11 cellular contexts compared by ENCODE assay signal in the genomic region with DNA sequence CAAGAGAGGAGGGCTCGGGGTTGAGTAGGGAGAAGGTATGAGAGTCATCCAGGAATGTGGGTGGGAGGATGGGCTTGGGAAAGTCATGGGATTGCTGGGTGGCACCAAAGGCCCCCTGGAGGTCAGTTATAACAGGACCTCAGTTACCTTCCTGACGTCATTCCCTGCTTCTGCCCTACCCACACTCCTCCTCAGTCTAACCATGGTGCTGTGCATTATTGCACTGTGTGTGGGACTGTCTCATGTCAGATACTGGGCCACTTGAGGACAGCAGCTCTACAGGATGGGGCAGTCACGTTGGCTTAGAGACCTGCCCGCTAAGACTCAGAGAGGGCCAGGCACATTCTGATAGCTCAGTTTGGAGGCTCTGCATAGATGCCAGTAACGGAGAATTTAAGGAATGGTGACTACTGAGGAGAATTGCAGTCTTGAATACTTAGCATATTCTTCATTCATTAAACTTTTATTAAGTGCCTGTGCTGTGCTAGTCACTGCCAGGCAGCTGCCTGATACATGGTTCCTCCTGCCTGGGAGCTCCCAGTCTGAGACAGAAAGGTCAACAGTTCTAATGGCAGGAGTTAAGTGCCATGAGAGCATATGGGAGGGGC.
DNase-seq lines count a peak whose midpoint lies in the region; ATAC-seq and TF ChIP-seq lines count a peak whose summit lies in the region.
"Had no signal": no experiment of that assay in that cellular context is flagged by ENCODE, and none has a peak within 500 bp of the region (broad histone marks: within the 10 kb centered on the region; RNA-seq: fewer than 3 reads in every experiment).

No MANE protein-coding gene starts in this region.

- no peak overlapping the region for H2AFZ ChIP-seq in HCT116 (ENCODE audit: low read depth, low read length, poor library complexity, severe bottlenecking)

- no peak for TF ChIP-seq RAD21 in HCT116 (IDR thresholded peaks at IDR 0.05; ENCODE audit: low read depth)

- H3K27me3 Mint-ChIP-seq in type B pancreatic cell, result no peaks in the 10 kb centered on the region
- peaks cover 21 to 25% of the 10 kb centered on the region in 2 donors for H3K27me3 Mint-ChIP-seq in effector memory CD8-positive, alpha-beta T cell

- RAD21 ChIA-PET in HCT116 (lab: Charles Lee; ENCODE audit: low non-redundant PET in 1 of 2, low total read pairs in 2 of 2, uncharacterized antibody in 2 of 2, unreplicated experiment in 2 of 2), result no interaction called here

- H3K4me2 ChIP-seq in HCT116 (ENCODE audit: low read length), result peak overlapping the region; percentile 22; the same call in 1 of the 2 replicates

- no peak overlapping the region for H3K4me3 Mint-ChIP-seq in type B pancreatic cell
- no peak overlapping the region for H3K4me3 Mint-ChIP-seq in effector memory CD8-positive, alpha-beta T cell
- H3K4me3 Mint-ChIP-seq: activated CD8-positive, alpha-beta T cell treated with anti-CD3 and anti-CD28 coated beads, Interleukin-2, amount 10 ng/mL, durations not matched to agents 7 days and 5 days had no signal

- H3K27ac ChIP-seq in HCT116 (ENCODE audit: low read depth, low read length) (no peak overlapping the region), left ventricle myocardium inferior (replicated peaks) (peak overlapping the region; percentile 19)

- H3K27me3 ChIP-seq in HCT116 (ENCODE audit: insufficient read depth, low read length) (no peaks in the 10 kb centered on the region), left ventricle myocardium inferior (ENCODE audit: low read depth) (no peaks in the 10 kb centered on the region)

- no peaks in the 10 kb centered on the region for H3K9me3 Mint-ChIP-seq in type B pancreatic cell
- no peaks in the 10 kb centered on the region for H3K9me3 Mint-ChIP-seq in effector memory CD8-positive, alpha-beta T cell

- peaks cover 0 to 7% of the 10 kb centered on the region in 2 experiments; a peak in 2 of 4 replicates for H3K4me1 ChIP-seq in HCT116 (ENCODE audit: control insufficient read depth in 1 of 2, insufficient read depth in 2 of 2, low read length in 2 of 2)
- H3K4me1 ChIP-seq in left ventricle myocardium inferior, result peaks cover 9% of the 10 kb centered on the region

- H3K9me2 ChIP-seq in HCT116 (ENCODE audit: insufficient read depth), result no peaks in the 10 kb centered on the region

- ATAC-seq in HCT116 (peak; percentile 94), SK-N-SH treated with all-trans-retinoic acid at 6 μM for 48 hours (peak; percentile 84), GM21717 (IDR thresholded peaks at IDR 0.05; ENCODE audit: unreplicated experiment) (no peak), GM19023 (IDR thresholded peaks at IDR 0.05; ENCODE audit: unreplicated experiment) (no peak)
- ATAC-seq in effector memory CD8-positive, alpha-beta T cell (replicated peaks), result no peak
- ATAC-seq: activated CD8-positive, alpha-beta T cell treated with anti-CD3 and anti-CD28 coated beads, Interleukin-2, amount 10 ng/mL, durations not matched to agents 7 days and 5 days had no signal

- H3K4me3 ChIP-seq in HCT116 (replicated peaks in 1 of 2; ENCODE audit: low read depth in 1 of 2, low read length in 2 of 2) (no peak overlapping the region), left ventricle myocardium inferior (no peak overlapping the region)

- DNase-seq in HCT116 (ENCODE audit: low read depth, low spot score) (peak; percentile 12), left ventricle myocardium inferior (no peak), type B pancreatic cell (ENCODE audit: extremely low spot score, unreplicated experiment) (no peak)
- DNase-seq in effector memory CD8-positive, alpha-beta T cell, result no peak
- DNase-seq: activated CD8-positive, alpha-beta T cell treated with anti-CD3 and anti-CD28 coated beads, Interleukin-2, amount 10 ng/mL, durations not matched to agents 7 days and 5 days; amniotic stem cell; GF-D8; NCI-H446 treated with DMSO at 0.1 percent for 48 hours had no signal

- intact Hi-C loops in HCT116 (cut with micrococcal nuclease), result no loop called here
- intact Hi-C loops in left ventricle myocardium inferior (cut with micrococcal nuclease), result no loop called here

- CTCF ChIA-PET in HCT116 (lab: Charles Lee), result no interaction called here

- H3K36me3 ChIP-seq in HCT116 (ENCODE audit: control insufficient read depth in 1 of 2, insufficient read depth in 2 of 2, low read length in 2 of 2), result no peaks in the 10 kb centered on the region
- peaks cover under 1% of the 10 kb centered on the region for H3K36me3 ChIP-seq in left ventricle myocardium inferior

- no peaks in the 10 kb centered on the region for H3K79me2 ChIP-seq in HCT116 (ENCODE audit: insufficient read depth, low read length)

- no peaks in the 10 kb centered on the region for H3K36me3 Mint-ChIP-seq in type B pancreatic cell
- no peaks in the 10 kb centered on the region for H3K36me3 Mint-ChIP-seq in effector memory CD8-positive, alpha-beta T cell (ENCODE audit: insufficient read depth)

- no peak overlapping the region for H3K27ac Mint-ChIP-seq in type B pancreatic cell
- H3K27ac Mint-ChIP-seq in effector memory CD8-positive, alpha-beta T cell, result no peak overlapping the region
- H3K27ac Mint-ChIP-seq: activated CD8-positive, alpha-beta T cell treated with anti-CD3 and anti-CD28 coated beads, Interleukin-2, amount 10 ng/mL, durations not matched to agents 7 days and 5 days had no signal

- POLR2A ChIA-PET in HCT116 (lab: Charles Lee), result no interaction called here

- H3K9ac ChIP-seq in HCT116 (ENCODE audit: low read length), result no peak overlapping the region

- peaks cover 6% of the 10 kb centered on the region for H3K4me1 Mint-ChIP-seq in type B pancreatic cell (ENCODE audit: unreplicated experiment)
- H3K4me1 Mint-ChIP-seq in effector memory CD8-positive, alpha-beta T cell (ENCODE audit: low read depth in 2 of 2), result no peaks in the 10 kb centered on the region

- H3K9me3 ChIP-seq in HCT116 (ENCODE audit: control insufficient read depth in 1 of 2, insufficient read depth in 1 of 2, low read depth in 1 of 2, low read length in 2 of 2) (no peaks in the 10 kb centered on the region), left ventricle myocardium inferior (replicated peaks) (no peaks in the 10 kb centered on the region)

- H4K20me1 ChIP-seq in HCT116 (ENCODE audit: insufficient read depth), result no peaks in the 10 kb centered on the region

- TF ChIP-seq POLR2A in HCT116 (IDR thresholded peaks at IDR 0.05; ENCODE audit: borderline replicate concordance, extremely low read depth, insufficient read depth, insufficient read length), result no peak

- BruUV-seq in HCT116 (replicated peaks; lab: Mats Ljungman, UMichigan), result no TSS peak

- TF ChIP-seq CTCF in HCT116 (IDR thresholded peaks at IDR 0.05 in 2 of 3, conservative IDR thresholded peaks at IDR 0.05 in 1 of 3; ENCODE audit: borderline replicate concordance in 1 of 3, insufficient read depth in 1 of 3, low read depth in 2 of 3, low read length in 2 of 3) (peak in 1 of 3 experiments; percentile 22; a peak in 1 of 6 replicates), left ventricle myocardium inferior (IDR thresholded peaks at IDR 0.05; ENCODE audit: borderline replicate concordance) (no peak), type B pancreatic cell (conservative IDR thresholded peaks at IDR 0.05) (peak; percentile 29)

TF ChIP-seq in HCT116, 20 proteins besides CTCF, POLR2A, EP300 and RAD21 (continues in another document):
- no peak for TF ChIP-seq EGR1 (IDR thresholded peaks at IDR 0.05; ENCODE audit: low read depth)
- TF ChIP-seq ZFX (IDR thresholded peaks at IDR 0.05), result no peak
- no peak for TF ChIP-seq EZH2 (IDR thresholded peaks at IDR 0.05)
- TF ChIP-seq, protein P1, sequence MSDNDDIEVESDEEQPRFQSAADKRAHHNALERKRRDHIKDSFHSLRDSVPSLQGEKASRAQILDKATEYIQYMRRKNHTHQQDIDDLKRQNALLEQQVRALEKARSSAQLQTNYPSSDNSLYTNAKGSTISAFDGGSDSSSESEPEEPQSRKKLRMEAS (IDR thresholded peaks at IDR 0.05), result no peak
- no peak for TF ChIP-seq CBX3 (IDR thresholded peaks at IDR 0.05; ENCODE audit: low read depth)
- TF ChIP-seq POLR2AphosphoS5 (IDR thresholded peaks at IDR 0.05; ENCODE audit: low read depth, low read length), result no peak
- no peak for TF ChIP-seq JUND (IDR thresholded peaks at IDR 0.05)
- no peak for TF ChIP-seq ZNF274 (IDR thresholded peaks at IDR 0.05; ENCODE audit: low read depth, low read length)

TF ChIP-seq in SK-N-SH treated with all-trans-retinoic acid at 6 μM for 48 hours, 23 proteins besides CTCF, POLR2A, EP300 and RAD21:
- TF ChIP-seq ISL1 (CRISPR knock-in tag; IDR thresholded peaks at IDR 0.05), result 0 out of 2 replicates have a peak, but pooled peaks have one; percentile 19
- no peak for TF ChIP-seq GLIS3 (CRISPR knock-in tag; IDR thresholded peaks at IDR 0.05)

Comparison
In these comparisons a context has a peak if more than half of its experiments do, and no peak if none do; other contexts are left out.
1. ATAC-seq: peak in HCT116 (single experiment) and SK-N-SH treated with all-trans-retinoic acid at 6 μM for 48 hours (single experiment); none in GM21717 (single experiment), effector memory CD8-positive, alpha-beta T cell (single experiment) and GM19023 (single experiment).